In the genomic region with DNA sequence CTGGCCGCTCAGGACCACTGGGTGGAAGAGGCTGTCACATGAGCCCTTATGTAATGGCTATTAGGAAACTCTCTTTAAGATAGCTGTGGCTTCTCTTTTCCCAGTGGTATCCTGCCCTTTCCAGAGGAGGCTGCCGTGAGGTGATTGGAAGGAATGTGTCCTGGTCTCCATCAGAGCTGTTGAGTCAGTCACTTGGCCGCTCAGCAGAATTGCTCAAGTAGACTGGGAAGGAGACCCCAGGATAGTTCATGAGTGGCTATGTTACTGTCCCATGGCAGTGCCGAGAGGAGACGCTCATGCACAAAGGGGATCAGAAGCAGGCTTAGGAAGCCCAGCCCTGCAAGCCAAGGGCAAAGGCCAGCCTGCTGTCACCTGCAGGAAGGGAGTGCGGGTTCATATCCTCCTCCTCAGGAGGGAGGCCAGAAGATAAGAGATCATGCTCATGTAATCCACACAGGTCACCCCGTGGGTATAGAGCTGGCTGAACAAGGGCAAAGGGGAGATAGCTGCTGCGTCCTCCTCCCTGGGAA, we compare ENCODE assay signal across 11 cellular contexts.
DNase-seq lines count a peak whose midpoint lies in the region; ATAC-seq and TF ChIP-seq lines count a peak whose summit lies in the region.
"Had no signal": no experiment of that assay in that cellular context is flagged by ENCODE, and none has a peak within 500 bp of the region (broad histone marks: within the 10 kb centered on the region; RNA-seq: fewer than 3 reads in every experiment).

No MANE protein-coding gene starts in this region.

- H3K27me3 ChIP-seq in left lung: no peaks in the 10 kb centered on the region
- H3K27me3 ChIP-seq in upper lobe of left lung: no peaks in the 10 kb centered on the region
- no peaks in the 10 kb centered on the region for H3K27me3 ChIP-seq in sigmoid colon

- H3K9me3 ChIP-seq in left lung (no peaks in the 10 kb centered on the region), upper lobe of left lung (no peaks in the 10 kb centered on the region), sigmoid colon (no peaks in the 10 kb centered on the region)

- H3K27me3 Mint-ChIP-seq in brain: no peaks in the 10 kb centered on the region
- peaks cover 2% of the 10 kb centered on the region for H3K27me3 Mint-ChIP-seq in activated CD8-positive, alpha-beta T cell treated with anti-CD3 and anti-CD28 coated beads for 36 hours
- H3K27me3 Mint-ChIP-seq: stimulated activated naive CD8-positive, alpha-beta T cell treated with anti-CD3 and anti-CD28 coated beads, Interleukin-15, Interleukin-2, amounts not matched to agents 100 ng/mL and 50 ng/mL, for 24 hours had no signal

- H3K36me3 ChIP-seq in left lung: no peaks in the 10 kb centered on the region
- no peaks in the 10 kb centered on the region for H3K36me3 ChIP-seq in upper lobe of left lung
- no peaks in the 10 kb centered on the region for H3K36me3 ChIP-seq in sigmoid colon

- H3K27ac ChIP-seq in left lung: no peak overlapping the region
- H3K27ac ChIP-seq in upper lobe of left lung: peak overlapping the region in 1 of 4 donors; percentile 3
- no peak overlapping the region for H3K27ac ChIP-seq in sigmoid colon

- WGBS in upper lobe of left lung, 2 donors: 72 to 88% methylated on average over 8 of the region's 8 CpGs
- 47 to 74% methylated on average over 8 of the region's 8 CpGs for WGBS in sigmoid colon, 2 donors

- TF ChIP-seq POLR2A in upper lobe of left lung (IDR thresholded peaks at IDR 0.05): no peak
- no peak for TF ChIP-seq POLR2A in sigmoid colon (IDR thresholded peaks at IDR 0.05)

- POLR2A ChIA-PET in activated CD8-positive, alpha-beta T cell treated with anti-CD3 and anti-CD28 coated beads for 36 hours (lab: Charles Lee): interaction anchor here (1.3 kb wide), 1 partner anchor 9 kb away, joined by 3 read pairs; no protein-coding TSS in a partner anchor

- no peak for TF ChIP-seq CTCF in brain (conservative IDR thresholded peaks at IDR 0.05)
- no peak for TF ChIP-seq CTCF in left lung (IDR thresholded peaks at IDR 0.05)
- no peak for TF ChIP-seq CTCF in upper lobe of left lung (IDR thresholded peaks at IDR 0.05)
- no peak for TF ChIP-seq CTCF in sigmoid colon (IDR thresholded peaks at IDR 0.05)
- TF ChIP-seq CTCF in activated CD8-positive, alpha-beta T cell treated with anti-CD3 and anti-CD28 coated beads for 36 hours (IDR thresholded peaks at IDR 0.05): no peak

- H3K4me3 ChIP-seq in left lung (no peak overlapping the region), upper lobe of left lung (no peak overlapping the region), sigmoid colon (no peak overlapping the region)

- ATAC-seq in left lung (peak; percentile 51), upper lobe of left lung (ENCODE audit: low FRiP score in 2 of 2) (peak; percentile 19 to 82)
- ATAC-seq in activated CD8-positive, alpha-beta T cell treated with anti-CD3 and anti-CD28 coated beads for 36 hours: no peak

- CTCF ChIA-PET in activated CD8-positive, alpha-beta T cell treated with anti-CD3 and anti-CD28 coated beads for 36 hours (lab: Charles Lee): interaction anchor here (1.3 to 1.5 kb wide), 2 partner anchors 9 to 172 kb away, joined by 3 to 5 read pairs; no protein-coding TSS in a partner anchor

- intact Hi-C loops in left lung (cut with DNase I): no loop called here
- intact Hi-C loops in sigmoid colon (cut with DNase I): no loop called here
- intact Hi-C loops in activated CD8-positive, alpha-beta T cell treated with anti-CD3 and anti-CD28 coated beads for 36 hours (cut with micrococcal nuclease): no loop called here

- DNase-seq in HT1080 (ENCODE audit: low read depth) (peak; percentile 75), left lung (no peak), upper lobe of left lung (no peak), DMS79 (lab: John Stamatoyannopoulos, UW) (no peak), sigmoid colon (no peak)
- no peak for DNase-seq in activated CD8-positive, alpha-beta T cell treated with anti-CD3 and anti-CD28 coated beads for 36 hours
- DNase-seq: NCI-H1694 treated with DMSO at 0.1 percent for 48 hours, SHP77 had no signal

- peaks cover 18% of the 10 kb centered on the region for H3K4me1 Mint-ChIP-seq in brain
- peaks cover 4% of the 10 kb centered on the region for H3K4me1 Mint-ChIP-seq in activated CD8-positive, alpha-beta T cell treated with anti-CD3 and anti-CD28 coated beads for 36 hours (ENCODE audit: low read depth)

- H3K4me3 Mint-ChIP-seq in brain: no peak overlapping the region
- H3K4me3 Mint-ChIP-seq in activated CD8-positive, alpha-beta T cell treated with anti-CD3 and anti-CD28 coated beads for 36 hours: no peak overlapping the region
- H3K4me3 Mint-ChIP-seq: dendritic cell treated with granulocyte-macrophage colony-stimulating factor and Interleukin-4, amounts not matched to agents 40 ng/mL and 50 ng/mL, for 4 days; stimulated activated naive CD8-positive, alpha-beta T cell treated with anti-CD3 and anti-CD28 coated beads, Interleukin-15, Interleukin-2, amounts not matched to agents 100 ng/mL and 50 ng/mL, for 24 hours had no signal

- H3K36me3 Mint-ChIP-seq in brain: peaks cover 3% of the 10 kb centered on the region
- no peaks in the 10 kb centered on the region for H3K36me3 Mint-ChIP-seq in activated CD8-positive, alpha-beta T cell treated with anti-CD3 and anti-CD28 coated beads for 36 hours (ENCODE audit: low read depth)

- H3K9me3 Mint-ChIP-seq in brain: peaks cover 6 to 15% (median 9%) of the 10 kb centered on the region in 5 experiments
- no peaks in the 10 kb centered on the region for H3K9me3 Mint-ChIP-seq in activated CD8-positive, alpha-beta T cell treated with anti-CD3 and anti-CD28 coated beads for 36 hours
- H3K9me3 Mint-ChIP-seq: dendritic cell treated with granulocyte-macrophage colony-stimulating factor and Interleukin-4, amounts not matched to agents 40 ng/mL and 50 ng/mL, for 4 days; stimulated activated naive CD8-positive, alpha-beta T cell treated with anti-CD3 and anti-CD28 coated beads, Interleukin-15, Interleukin-2, amounts not matched to agents 100 ng/mL and 50 ng/mL, for 24 hours had no signal

- no peak for TF ChIP-seq EP300 in upper lobe of left lung (IDR thresholded peaks at IDR 0.05)
- no peak for TF ChIP-seq EP300 in sigmoid colon (IDR thresholded peaks at IDR 0.05)

- peak overlapping the region in 3 of 5 experiments; percentile 37 to 79 (median 75) for H3K27ac Mint-ChIP-seq in brain
- no peak overlapping the region for H3K27ac Mint-ChIP-seq in activated CD8-positive, alpha-beta T cell treated with anti-CD3 and anti-CD28 coated beads for 36 hours
- H3K27ac Mint-ChIP-seq: dendritic cell treated with granulocyte-macrophage colony-stimulating factor and Interleukin-4, amounts not matched to agents 40 ng/mL and 50 ng/mL, for 4 days; stimulated activated naive CD8-positive, alpha-beta T cell treated with anti-CD3 and anti-CD28 coated beads, Interleukin-15, Interleukin-2, amounts not matched to agents 100 ng/mL and 50 ng/mL, for 24 hours had no signal

- peaks cover 0 to 24% of the 10 kb centered on the region in 2 donors for H3K4me1 ChIP-seq in left lung
- peaks cover 0 to 35% (median 5%) of the 10 kb centered on the region in 4 donors for H3K4me1 ChIP-seq in upper lobe of left lung
- H3K4me1 ChIP-seq in sigmoid colon: no peaks in the 10 kb centered on the region
